Comparison of ENCODE assay signal across 1 cellular context in the genomic region with DNA sequence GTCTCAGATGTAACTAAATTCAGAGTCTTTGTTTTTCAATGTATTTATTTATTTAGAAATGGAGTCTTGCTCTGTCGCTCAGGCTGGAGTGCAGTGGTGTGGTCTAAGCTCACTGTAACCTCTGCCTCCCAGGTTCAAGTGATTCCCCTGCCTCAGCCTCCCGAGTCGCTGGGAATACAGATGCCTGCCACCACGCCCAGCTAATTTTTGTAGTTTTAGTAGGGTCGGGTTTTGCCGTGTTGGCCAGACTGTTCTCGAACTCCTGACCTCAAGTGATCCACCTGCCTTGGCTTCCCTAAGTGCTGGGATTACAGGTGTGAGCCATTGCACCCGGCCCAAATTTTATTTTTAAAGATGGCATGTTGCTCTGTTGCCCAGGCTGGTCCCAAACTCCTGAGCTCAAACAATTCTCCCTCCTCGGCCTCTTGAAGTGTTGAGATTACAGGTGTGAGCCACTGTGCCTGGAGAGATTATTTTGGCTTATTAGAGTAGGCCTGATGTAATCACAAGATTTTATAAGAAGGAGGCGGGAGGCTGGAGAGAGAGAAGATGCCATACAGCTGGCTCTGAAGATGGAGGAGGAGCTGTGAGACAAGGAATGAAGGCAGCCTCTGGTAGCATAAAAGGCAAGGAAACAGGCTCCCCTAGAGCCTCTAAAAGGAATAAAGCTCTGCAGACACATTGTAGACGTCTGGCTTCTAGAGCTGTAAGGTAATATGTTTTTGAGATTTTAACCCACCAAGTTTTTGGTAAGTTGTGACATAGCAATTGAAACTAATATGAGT.
TF ChIP-seq lines count a peak whose summit lies in the region.

No MANE protein-coding gene starts in this region.

TF ChIP-seq in GM23338, 12 proteins besides CTCF, POLR2A, EP300 and RAD21:
- TF ChIP-seq, protein P1, sequence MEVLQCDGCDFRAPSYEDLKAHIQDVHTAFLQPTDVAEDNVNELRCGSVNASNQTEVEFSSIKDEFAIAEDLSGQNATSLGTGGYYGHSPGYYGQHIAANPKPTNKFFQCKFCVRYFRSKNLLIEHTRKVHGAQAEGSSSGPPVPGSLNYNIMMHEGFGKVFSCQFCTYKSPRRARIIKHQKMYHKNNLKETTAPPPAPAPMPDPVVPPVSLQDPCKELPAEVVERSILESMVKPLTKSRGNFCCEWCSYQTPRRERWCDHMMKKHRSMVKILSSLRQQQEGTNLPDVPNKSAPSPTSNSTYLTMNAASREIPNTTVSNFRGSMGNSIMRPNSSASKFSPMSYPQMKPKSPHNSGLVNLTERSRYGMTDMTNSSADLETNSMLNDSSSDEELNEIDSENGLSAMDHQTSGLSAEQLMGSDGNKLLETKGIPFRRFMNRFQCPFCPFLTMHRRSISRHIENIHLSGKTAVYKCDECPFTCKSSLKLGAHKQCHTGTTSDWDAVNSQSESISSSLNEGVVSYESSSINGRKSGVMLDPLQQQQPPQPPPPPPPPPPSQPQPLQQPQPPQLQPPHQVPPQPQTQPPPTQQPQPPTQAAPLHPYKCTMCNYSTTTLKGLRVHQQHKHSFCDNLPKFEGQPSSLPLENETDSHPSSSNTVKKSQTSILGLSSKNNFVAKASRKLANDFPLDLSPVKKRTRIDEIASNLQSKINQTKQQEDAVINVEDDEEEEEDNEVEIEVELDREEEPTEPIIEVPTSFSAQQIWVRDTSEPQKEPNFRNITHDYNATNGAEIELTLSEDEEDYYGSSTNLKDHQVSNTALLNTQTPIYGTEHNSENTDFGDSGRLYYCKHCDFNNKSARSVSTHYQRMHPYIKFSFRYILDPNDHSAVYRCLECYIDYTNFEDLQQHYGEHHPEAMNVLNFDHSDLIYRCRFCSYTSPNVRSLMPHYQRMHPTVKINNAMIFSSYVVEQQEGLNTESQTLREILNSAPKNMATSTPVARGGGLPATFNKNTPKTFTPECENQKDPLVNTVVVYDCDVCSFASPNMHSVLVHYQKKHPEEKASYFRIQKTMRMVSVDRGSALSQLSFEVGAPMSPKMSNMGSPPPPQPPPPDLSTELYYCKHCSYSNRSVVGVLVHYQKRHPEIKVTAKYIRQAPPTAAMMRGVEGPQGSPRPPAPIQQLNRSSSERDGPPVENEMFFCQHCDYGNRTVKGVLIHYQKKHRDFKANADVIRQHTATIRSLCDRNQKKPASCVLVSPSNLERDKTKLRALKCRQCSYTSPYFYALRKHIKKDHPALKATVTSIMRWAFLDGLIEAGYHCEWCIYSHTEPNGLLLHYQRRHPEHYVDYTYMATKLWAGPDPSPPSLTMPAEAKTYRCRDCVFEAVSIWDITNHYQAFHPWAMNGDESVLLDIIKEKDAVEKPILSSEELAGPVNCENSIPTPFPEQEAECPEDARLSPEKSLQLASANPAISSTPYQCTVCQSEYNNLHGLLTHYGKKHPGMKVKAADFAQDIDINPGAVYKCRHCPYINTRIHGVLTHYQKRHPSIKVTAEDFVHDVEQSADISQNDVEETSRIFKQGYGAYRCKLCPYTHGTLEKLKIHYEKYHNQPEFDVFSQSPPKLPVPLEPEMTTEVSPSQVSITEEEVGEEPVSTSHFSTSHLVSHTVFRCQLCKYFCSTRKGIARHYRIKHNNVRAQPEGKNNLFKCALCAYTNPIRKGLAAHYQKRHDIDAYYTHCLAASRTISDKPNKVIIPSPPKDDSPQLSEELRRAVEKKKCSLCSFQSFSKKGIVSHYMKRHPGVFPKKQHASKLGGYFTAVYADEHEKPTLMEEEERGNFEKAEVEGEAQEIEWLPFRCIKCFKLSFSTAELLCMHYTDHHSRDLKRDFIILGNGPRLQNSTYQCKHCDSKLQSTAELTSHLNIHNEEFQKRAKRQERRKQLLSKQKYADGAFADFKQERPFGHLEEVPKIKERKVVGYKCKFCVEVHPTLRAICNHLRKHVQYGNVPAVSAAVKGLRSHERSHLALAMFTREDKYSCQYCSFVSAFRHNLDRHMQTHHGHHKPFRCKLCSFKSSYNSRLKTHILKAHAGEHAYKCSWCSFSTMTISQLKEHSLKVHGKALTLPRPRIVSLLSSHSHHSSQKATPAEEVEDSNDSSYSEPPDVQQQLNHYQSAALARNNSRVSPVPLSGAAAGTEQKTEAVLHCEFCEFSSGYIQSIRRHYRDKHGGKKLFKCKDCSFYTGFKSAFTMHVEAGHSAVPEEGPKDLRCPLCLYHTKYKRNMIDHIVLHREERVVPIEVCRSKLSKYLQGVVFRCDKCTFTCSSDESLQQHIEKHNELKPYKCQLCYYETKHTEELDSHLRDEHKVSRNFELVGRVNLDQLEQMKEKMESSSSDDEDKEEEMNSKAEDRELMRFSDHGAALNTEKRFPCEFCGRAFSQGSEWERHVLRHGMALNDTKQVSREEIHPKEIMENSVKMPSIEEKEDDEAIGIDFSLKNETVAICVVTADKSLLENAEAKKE (CRISPR knock-in tag; IDR thresholded peaks at IDR 0.05), result no peak
- TF ChIP-seq JUNB (IDR thresholded peaks at IDR 0.05; ENCODE audit: unreplicated experiment) (no peak), ZNF114 (CRISPR knock-in tag; IDR thresholded peaks at IDR 0.05) (no peak), POLR2AphosphoS5 (IDR thresholded peaks at IDR 0.05; ENCODE audit: low read depth) (no peak), CREB1 (CRISPR knock-in tag; IDR thresholded peaks at IDR 0.05; ENCODE audit: low read depth) (no peak), NANOG (IDR thresholded peaks at IDR 0.05; ENCODE audit: borderline replicate concordance) (no peak), STAT1 (IDR thresholded peaks at IDR 0.05; ENCODE audit: unreplicated experiment) (no peak), EZH2phosphoT487 (IDR thresholded peaks at IDR 0.05; ENCODE audit: unreplicated experiment) (no peak), EZH2 (IDR thresholded peaks at IDR 0.05; ENCODE audit: low read depth, unreplicated experiment) (no peak)
- TF ChIP-seq, protein P2, sequence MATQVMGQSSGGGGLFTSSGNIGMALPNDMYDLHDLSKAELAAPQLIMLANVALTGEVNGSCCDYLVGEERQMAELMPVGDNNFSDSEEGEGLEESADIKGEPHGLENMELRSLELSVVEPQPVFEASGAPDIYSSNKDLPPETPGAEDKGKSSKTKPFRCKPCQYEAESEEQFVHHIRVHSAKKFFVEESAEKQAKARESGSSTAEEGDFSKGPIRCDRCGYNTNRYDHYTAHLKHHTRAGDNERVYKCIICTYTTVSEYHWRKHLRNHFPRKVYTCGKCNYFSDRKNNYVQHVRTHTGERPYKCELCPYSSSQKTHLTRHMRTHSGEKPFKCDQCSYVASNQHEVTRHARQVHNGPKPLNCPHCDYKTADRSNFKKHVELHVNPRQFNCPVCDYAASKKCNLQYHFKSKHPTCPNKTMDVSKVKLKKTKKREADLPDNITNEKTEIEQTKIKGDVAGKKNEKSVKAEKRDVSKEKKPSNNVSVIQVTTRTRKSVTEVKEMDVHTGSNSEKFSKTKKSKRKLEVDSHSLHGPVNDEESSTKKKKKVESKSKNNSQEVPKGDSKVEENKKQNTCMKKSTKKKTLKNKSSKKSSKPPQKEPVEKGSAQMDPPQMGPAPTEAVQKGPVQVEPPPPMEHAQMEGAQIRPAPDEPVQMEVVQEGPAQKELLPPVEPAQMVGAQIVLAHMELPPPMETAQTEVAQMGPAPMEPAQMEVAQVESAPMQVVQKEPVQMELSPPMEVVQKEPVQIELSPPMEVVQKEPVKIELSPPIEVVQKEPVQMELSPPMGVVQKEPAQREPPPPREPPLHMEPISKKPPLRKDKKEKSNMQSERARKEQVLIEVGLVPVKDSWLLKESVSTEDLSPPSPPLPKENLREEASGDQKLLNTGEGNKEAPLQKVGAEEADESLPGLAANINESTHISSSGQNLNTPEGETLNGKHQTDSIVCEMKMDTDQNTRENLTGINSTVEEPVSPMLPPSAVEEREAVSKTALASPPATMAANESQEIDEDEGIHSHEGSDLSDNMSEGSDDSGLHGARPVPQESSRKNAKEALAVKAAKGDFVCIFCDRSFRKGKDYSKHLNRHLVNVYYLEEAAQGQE (IDR thresholded peaks at IDR 0.05; ENCODE audit: unreplicated experiment), result no peak
- TF ChIP-seq, protein P3, sequence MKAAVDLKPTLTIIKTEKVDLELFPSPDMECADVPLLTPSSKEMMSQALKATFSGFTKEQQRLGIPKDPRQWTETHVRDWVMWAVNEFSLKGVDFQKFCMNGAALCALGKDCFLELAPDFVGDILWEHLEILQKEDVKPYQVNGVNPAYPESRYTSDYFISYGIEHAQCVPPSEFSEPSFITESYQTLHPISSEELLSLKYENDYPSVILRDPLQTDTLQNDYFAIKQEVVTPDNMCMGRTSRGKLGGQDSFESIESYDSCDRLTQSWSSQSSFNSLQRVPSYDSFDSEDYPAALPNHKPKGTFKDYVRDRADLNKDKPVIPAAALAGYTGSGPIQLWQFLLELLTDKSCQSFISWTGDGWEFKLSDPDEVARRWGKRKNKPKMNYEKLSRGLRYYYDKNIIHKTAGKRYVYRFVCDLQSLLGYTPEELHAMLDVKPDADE (IDR thresholded peaks at IDR 0.05), result no peak
